ENCODE assay signal across 8 cellular contexts in the genomic region with DNA sequence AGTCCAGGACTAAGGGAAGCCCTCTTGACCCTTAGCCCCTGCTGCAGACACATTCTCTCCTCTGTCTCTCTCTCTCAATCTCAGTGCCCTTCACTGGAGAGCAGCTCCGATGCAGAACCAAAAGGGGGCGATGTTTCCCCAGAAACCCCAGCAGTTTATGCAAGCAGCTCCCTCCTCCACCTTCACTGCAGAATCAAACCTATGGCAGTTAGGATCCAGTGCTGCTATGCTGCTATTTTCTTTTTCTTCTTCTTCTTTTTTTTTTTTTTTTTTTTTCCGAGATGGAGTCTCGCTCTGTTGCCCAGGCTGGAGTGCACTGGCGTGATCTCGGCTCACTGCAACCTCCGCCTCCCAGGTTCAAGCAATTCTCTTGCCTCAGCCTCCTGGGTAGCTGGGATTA.
DNase-seq lines count a peak whose midpoint lies in the region; TF ChIP-seq lines count a peak whose summit lies in the region.
"Not testable (repeated sequence)": the region's sequence is repeated elsewhere in the genome, so short reads cannot be mapped to it uniquely, and the experiment has no call there.

No MANE protein-coding gene starts in this region.

- peak; percentile 87 for DNase-seq in AG08395 (ENCODE audit: low spot score)
- peak; percentile 51 for DNase-seq in GM19238 (ENCODE audit: insufficient read length, low spot score)
- DNase-seq in NCI-H1930 (lab: John Stamatoyannopoulos, UW): peak; percentile 48 to 76
- peak; percentile 65 to 68 for DNase-seq in activated T-helper 1 cell treated with anti-CD3 and anti-CD28 coated beads, Interleukin-2, amount 50 U/mL, for 16 hours (ENCODE audit: low read depth in 1 of 2, low spot score in 1 of 2)
- peak; percentile 85 for DNase-seq in epithelial cell of esophagus (ENCODE audit: low read depth)
- DNase-seq in medulla oblongata (ENCODE audit: extremely low spot score): peak; percentile 93
- peak; percentile 76 to 79 for DNase-seq in stimulated activated CD4-positive, alpha-beta T cell treated with anti-CD3 and anti-CD28 coated beads, Interleukin-2, amount 100 ng/mL, for 48 hours

- H3K79me2 ChIP-seq in SU-DHL-6 (ENCODE audit: insufficient read depth, low read length): not testable (repeated sequence)

- H3K9ac ChIP-seq in SU-DHL-6 (ENCODE audit: low read length): not testable (repeated sequence)

- peak; percentile 64 for TF ChIP-seq CTCF in SU-DHL-6 (IDR thresholded peaks at IDR 0.05; ENCODE audit: insufficient read depth, low read length, poor library complexity, severe bottlenecking)
- TF ChIP-seq CTCF in epithelial cell of esophagus (IDR thresholded peaks at IDR 0.05; ENCODE audit: insufficient read depth, low read depth, low read length, missing control alignments): peak; percentile 94

- not testable (repeated sequence) for H3F3A ChIP-seq in SU-DHL-6 (ENCODE audit: insufficient read depth)

- H3K9me2 ChIP-seq in SU-DHL-6 (replicated peaks; ENCODE audit: insufficient read depth, low read length): not testable (repeated sequence)

- not testable (repeated sequence) for H2AFZ ChIP-seq in SU-DHL-6 (ENCODE audit: low read depth, low read length, severe bottlenecking)

- not testable (repeated sequence) for H3K27ac ChIP-seq in SU-DHL-6 (ENCODE audit: low read depth, low read length)

- H3K4me3 ChIP-seq in SU-DHL-6 (ENCODE audit: insufficient read depth, low read length, poor library complexity, severe bottlenecking); epithelial cell of esophagus (ENCODE audit: low read length): not testable (repeated sequence)

- H3K9me3 ChIP-seq in SU-DHL-6 (ENCODE audit: insufficient read depth, low read length): not testable (repeated sequence)

- not testable (repeated sequence) for H3K4me2 ChIP-seq in SU-DHL-6 (ENCODE audit: low read depth, low read length, poor library complexity, severe bottlenecking)

- H3K36me3 ChIP-seq in SU-DHL-6 (ENCODE audit: low read length): not testable (repeated sequence)

- not testable (repeated sequence) for H3K27me3 ChIP-seq in SU-DHL-6 (ENCODE audit: low read length)

- H4K20me1 ChIP-seq in SU-DHL-6 (ENCODE audit: low read depth, low read length): not testable (repeated sequence)
